Comparison of ENCODE assay signal across 17 cellular contexts in the genomic region with DNA sequence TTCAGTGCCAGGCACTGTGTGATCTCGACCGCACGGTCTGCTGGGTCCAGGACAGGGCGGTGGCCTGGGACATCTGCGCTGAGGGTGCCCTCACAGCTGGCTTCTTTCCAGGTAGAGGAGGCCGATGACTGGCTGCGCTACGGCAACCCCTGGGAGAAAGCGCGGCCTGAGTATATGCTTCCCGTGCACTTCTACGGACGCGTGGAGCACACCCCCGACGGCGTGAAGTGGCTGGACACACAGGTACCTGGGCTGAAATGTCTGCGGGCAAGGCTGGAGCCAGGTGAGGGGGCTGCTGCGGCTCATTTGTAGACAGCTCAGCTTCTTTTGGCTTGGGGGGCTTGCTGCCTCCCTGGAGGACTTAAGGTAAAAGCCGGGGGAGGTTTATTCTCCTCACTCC. TPM values are rescaled to one million over a fixed set of nuclear protein-coding genes. Genes with fewer than 3 reads are reported as not detected.
A peak's percentile ranks its signal among the peaks of the same experiment; 100 is the strongest.
DNase-seq lines count a peak whose midpoint lies in the region; ATAC-seq and TF ChIP-seq lines count a peak whose summit lies in the region.
"Had no signal": no experiment of that assay in that cellular context is flagged by ENCODE, and none has a peak within 500 bp of the region (broad histone marks: within the 10 kb centered on the region; RNA-seq: fewer than 3 reads in every experiment).

No MANE protein-coding gene starts in this region.

- ATAC-seq in right cardiac atrium (peak in 1 of 2 donors; percentile 20), psoas muscle (peak in 2 of 4 donors; percentile 35 to 40), HG03135 (IDR thresholded peaks at IDR 0.05; ENCODE audit: unreplicated experiment) (no peak), GM18511 (IDR thresholded peaks at IDR 0.05; ENCODE audit: unreplicated experiment) (no peak), HG03378 (IDR thresholded peaks at IDR 0.05; ENCODE audit: unreplicated experiment) (no peak)
- ATAC-seq: activated T-helper 17 cell treated with anti-CD3 and anti-CD28 coated beads, Interleukin-2, amount 50 U/mL, for 72 hours; effector memory CD8-positive, alpha-beta T cell; GM12878; naive thymus-derived CD4-positive, alpha-beta T cell; PC-3 had no signal

- H3K27ac ChIP-seq in right cardiac atrium (ENCODE audit: low read length) (peak overlapping the region; percentile 53), psoas muscle (peak overlapping the region; percentile 75)

- DNase-seq in stimulated activated CD4-positive, alpha-beta T cell treated with anti-CD3 and anti-CD28 coated beads, Interleukin-15, amount 100 ng/mL, for 24 hours = peak; percentile 0
- DNase-seq in stimulated activated CD4-positive, alpha-beta T cell treated with anti-CD3 and anti-CD28 coated beads, Interleukin-2, amount 100 ng/mL, for 24 hours = no peak
- DNase-seq in right cardiac atrium (peak in 2 of 3 donors; percentile 47 to 49), psoas muscle (peak; percentile 22 to 58), NCI-H774 (lab: John Stamatoyannopoulos, UW) (no peak)
- DNase-seq: activated CD4-positive, alpha-beta memory T cell treated with anti-CD3 and anti-CD28 coated beads, Interleukin-2, amount 10 ng/mL, durations not matched to agents 7 days and 5 days; effector memory CD8-positive, alpha-beta T cell; naive thymus-derived CD4-positive, alpha-beta T cell; NCI-H2029 treated with DMSO at 0.1 percent for 48 hours; NCI-H526; PC-3; stimulated activated CD4-positive, alpha-beta T cell treated with anti-CD3 and anti-CD28 coated beads, Interleukin-4, amount 100 ng/mL, for 4 hours had no signal

- WGBS in right cardiac atrium = 86% methylated on average over 20 of the region's 20 CpGs
- whole genome bisulfite sequencing in psoas muscle, 3 donors = 80 to 95% (median 86%) methylated on average over 20 of the region's 20 CpGs

- H3K4me1 ChIP-seq in right cardiac atrium (ENCODE audit: control insufficient read depth, insufficient read depth, low read length) (peaks cover 3% of the 10 kb centered on the region), psoas muscle (peaks cover 29% of the 10 kb centered on the region)

- intact Hi-C loops in right cardiac atrium (cut with DNase I) = no loop called here
- intact Hi-C loops in psoas muscle (cut with DNase I) = loop anchor here in 1 of 2 donors (10.0 kb wide), 1 partner anchor 120 kb away; the partner anchor contains the start of gene ABHD12

- TF ChIP-seq CTCF in psoas muscle (IDR thresholded peaks at IDR 0.05) = no peak

- H3K9me3 ChIP-seq in right cardiac atrium (ENCODE audit: control insufficient read depth, low read length) (no peaks in the 10 kb centered on the region), psoas muscle (no peaks in the 10 kb centered on the region)

- H3K27me3 ChIP-seq in right cardiac atrium (ENCODE audit: control insufficient read depth, insufficient read depth) (no peaks in the 10 kb centered on the region), psoas muscle (ENCODE audit: insufficient read depth in 3 of 3, low read length in 2 of 3) (no peaks in the 10 kb centered on the region)

- no peak overlapping the region for H3K4me3 ChIP-seq in right cardiac atrium (ENCODE audit: low read length)
- H3K4me3 ChIP-seq in psoas muscle = no peak overlapping the region
- H3K4me3 ChIP-seq: GM12878 had no signal

- H3K36me3 ChIP-seq in psoas muscle (ENCODE audit: insufficient read depth in 1 of 2, low read depth in 1 of 2) = peaks cover 4 to 61% of the 10 kb centered on the region in 2 donors

RNA-seq across cellular contexts. Expression of gene PYGB, which starts 26.6 kb away (rescaled TPM):
- total RNA-seq in right cardiac atrium (100 to 1,000 TPM; 154 to 219 (median 194) TPM), psoas muscle (10 to 100 TPM in 2 of 4 donors, 1 to 10 TPM in 2; 7.8 to 22.3 (median 10.6) TPM)
- polyA plus RNA-seq in right cardiac atrium (136 TPM), psoas muscle (1 to 10 TPM; 4.9 to 9.5 (median 8.6) TPM)

Comparison
In these comparisons a context has a peak if more than half of its experiments do, and no peak if none do; other contexts are left out.
1. DNase-seq: peak in stimulated activated CD4-positive, alpha-beta T cell treated with anti-CD3 and anti-CD28 coated beads, Interleukin-15, amount 100 ng/mL, for 24 hours (single experiment), right cardiac atrium (2 of 3) and psoas muscle (2 of 2); none in stimulated activated CD4-positive, alpha-beta T cell treated with anti-CD3 and anti-CD28 coated beads, Interleukin-2, amount 100 ng/mL, for 24 hours (0 of 2) and NCI-H774 (single experiment).
2. RNA of gene PYGB, which starts 26.6 kb away (total RNA-seq): 154 to 219 TPM in right cardiac atrium; 7.8 to 22.3 TPM in psoas muscle; every median in the first group is over 4 times any median in the second.